In the genomic region with DNA sequence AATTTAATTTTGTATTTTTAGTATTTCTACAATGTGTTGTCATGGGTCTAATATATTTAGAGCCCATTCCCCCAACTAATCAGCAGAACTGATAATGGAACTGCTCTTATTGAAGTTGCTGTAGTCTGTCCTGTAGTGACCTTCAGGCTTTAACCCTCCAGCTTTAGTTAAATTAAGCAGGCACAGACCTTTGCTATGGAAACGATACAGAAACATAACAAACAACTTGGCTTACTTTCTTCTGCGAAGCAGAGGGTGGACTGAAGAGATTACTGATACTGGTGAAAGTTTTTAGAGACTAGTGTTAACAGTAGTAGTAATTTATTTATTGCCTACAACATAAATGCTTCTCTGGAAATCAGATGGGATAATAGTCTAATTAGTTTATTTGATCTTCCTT, we compare ENCODE assay signal across 13 cellular contexts.
A peak's percentile ranks its signal among the peaks of the same experiment; 100 is the strongest.
DNase-seq lines count a peak whose midpoint lies in the region; ATAC-seq and TF ChIP-seq lines count a peak whose summit lies in the region.
"Had no signal": no experiment of that assay in that cellular context is flagged by ENCODE, and none has a peak within 500 bp of the region (broad histone marks: within the 10 kb centered on the region; RNA-seq: fewer than 3 reads in every experiment).

No MANE protein-coding gene starts in this region.

- H3K27me3 ChIP-seq in CD4-positive, alpha-beta memory T cell (ENCODE audit: insufficient read depth, low read length) = no peaks in the 10 kb centered on the region

- intact Hi-C loops in CD4-positive, alpha-beta memory T cell (cut with micrococcal nuclease) = loop anchor here (5.0 kb wide), 1 partner anchor 44 kb away; no protein-coding TSS in a partner anchor

- H3K9me3 ChIP-seq in CD4-positive, alpha-beta memory T cell (ENCODE audit: control insufficient read depth in 1 of 2, low read length in 2 of 2) = no peaks in the 10 kb centered on the region

- H3K4me3 Mint-ChIP-seq in CD4-positive, alpha-beta memory T cell = no peak overlapping the region
- no peak overlapping the region for H3K4me3 Mint-ChIP-seq in naive thymus-derived CD8-positive, alpha-beta T cell
- H3K4me3 Mint-ChIP-seq: activated CD4-positive, alpha-beta T cell treated with anti-CD3 and anti-CD28 coated beads, Interleukin-2, amount 10 ng/mL, durations not matched to agents 24 days and 14 days; neural crest cell had no signal

- peaks cover 10 to 36% of the 10 kb centered on the region in 2 donors for H3K36me3 Mint-ChIP-seq in CD4-positive, alpha-beta memory T cell
- peaks cover 3 to 53% (median 5%) of the 10 kb centered on the region in 3 donors for H3K36me3 Mint-ChIP-seq in naive thymus-derived CD8-positive, alpha-beta T cell

- no peaks in the 10 kb centered on the region for H3K9me3 Mint-ChIP-seq in CD4-positive, alpha-beta memory T cell
- H3K9me3 Mint-ChIP-seq in naive thymus-derived CD8-positive, alpha-beta T cell = no peaks in the 10 kb centered on the region
- H3K9me3 Mint-ChIP-seq: activated CD4-positive, alpha-beta T cell treated with anti-CD3 and anti-CD28 coated beads, Interleukin-2, amount 10 ng/mL, durations not matched to agents 24 days and 14 days; neural crest cell had no signal

- no peak overlapping the region for H3K27ac ChIP-seq in CD4-positive, alpha-beta memory T cell (ENCODE audit: low read depth, low read length)

- H3K27ac Mint-ChIP-seq in CD4-positive, alpha-beta memory T cell = peak overlapping the region in 4 of 7 donors; percentile 2 to 83 (median 52)
- peak overlapping the region in 3 of 10 donors; percentile 15 to 61 (median 43) for H3K27ac Mint-ChIP-seq in naive thymus-derived CD8-positive, alpha-beta T cell
- H3K27ac Mint-ChIP-seq: activated CD4-positive, alpha-beta T cell treated with anti-CD3 and anti-CD28 coated beads, Interleukin-2, amount 10 ng/mL, durations not matched to agents 24 days and 14 days had no signal

- POLR2A ChIA-PET in CD4-positive, alpha-beta memory T cell (lab: Charles Lee; ENCODE audit: partially characterized antibody) = interaction anchor here (0.6 kb wide), 1 partner anchor 1080 kb away, joined by 3 read pairs; no protein-coding TSS in a partner anchor
- POLR2A ChIA-PET in naive thymus-derived CD8-positive, alpha-beta T cell (lab: Charles Lee) = no interaction called here

- DNase-seq in CD4-positive, alpha-beta memory T cell = peak in 2 of 5 donors; percentile 1 to 21
- peak; percentile 13 for DNase-seq in NB4 (ENCODE audit: low read depth)
- DNase-seq in fibroblast of pulmonary artery (ENCODE audit: low read depth) = peak; percentile 72
- DNase-seq in naive thymus-derived CD8-positive, alpha-beta T cell = no peak
- no peak for DNase-seq in hippocampal formation (lab: John Stamatoyannopoulos, UW)
- DNase-seq in NCI-H2107 treated with DMSO at 0.1 percent for 48 hours (lab: John Stamatoyannopoulos, UW; ENCODE audit: unreplicated experiment) = no peak
- DNase-seq in NCI-H345 (lab: John Stamatoyannopoulos, UW) = no peak
- DNase-seq: activated CD4-positive, alpha-beta T cell treated with anti-CD3 and anti-CD28 coated beads, Interleukin-2, amount 10 ng/mL, durations not matched to agents 24 days and 14 days; amniotic stem cell; glutamatergic neuron; NCI-H2081 treated with DMSO at 0.1 percent for 48 hours had no signal

- no peak for TF ChIP-seq CTCF in NB4 (IDR thresholded peaks at IDR 0.05; ENCODE audit: low read depth, low read length)
- no peak for TF ChIP-seq CTCF in fibroblast of pulmonary artery (IDR thresholded peaks at IDR 0.05; ENCODE audit: low read length, missing control alignments)

- H3K4me3 ChIP-seq in CD4-positive, alpha-beta memory T cell (ENCODE audit: low read length in 2 of 2) = no peak overlapping the region
- H3K4me3 ChIP-seq in NB4 (ENCODE audit: low read depth, low read length) (no peak overlapping the region), fibroblast of pulmonary artery (replicated peaks; ENCODE audit: low read depth, low read length) (no peak overlapping the region)

- CTCF ChIA-PET in CD4-positive, alpha-beta memory T cell (lab: Charles Lee; ENCODE audit: partially characterized antibody) = no interaction called here

- H3K4me1 Mint-ChIP-seq in CD4-positive, alpha-beta memory T cell = peaks cover 29 to 49% (median 40%) of the 10 kb centered on the region in 4 donors
- peaks cover 11 to 56% (median 41%) of the 10 kb centered on the region in 4 donors for H3K4me1 Mint-ChIP-seq in naive thymus-derived CD8-positive, alpha-beta T cell

- no peaks in the 10 kb centered on the region for H3K27me3 Mint-ChIP-seq in CD4-positive, alpha-beta memory T cell
- no peaks in the 10 kb centered on the region for H3K27me3 Mint-ChIP-seq in naive thymus-derived CD8-positive, alpha-beta T cell
- H3K27me3 Mint-ChIP-seq: activated CD4-positive, alpha-beta T cell treated with anti-CD3 and anti-CD28 coated beads, Interleukin-2, amount 10 ng/mL, durations not matched to agents 24 days and 14 days had no signal

- no peak for TF ChIP-seq POLR2A in NB4 (IDR thresholded peaks at IDR 0.05; ENCODE audit: extremely low read depth, insufficient read length)

- peaks cover 36% of the 10 kb centered on the region for H3K4me1 ChIP-seq in CD4-positive, alpha-beta memory T cell (ENCODE audit: insufficient read depth, low read length)

- ATAC-seq in naive thymus-derived CD8-positive, alpha-beta T cell = peak; percentile 18 to 20
- no peak for ATAC-seq in HG02938 (IDR thresholded peaks at IDR 0.05; ENCODE audit: unreplicated experiment)

- peaks cover 6% of the 10 kb centered on the region for H3K36me3 ChIP-seq in CD4-positive, alpha-beta memory T cell (ENCODE audit: insufficient read depth, low read length)

Comparison
In these comparisons a context has a peak if more than half of its experiments do, and no peak if none do; other contexts are left out.
1. DNase-seq: peak in NB4 (single experiment) and fibroblast of pulmonary artery (single experiment); none in naive thymus-derived CD8-positive, alpha-beta T cell (0 of 10), hippocampal formation (0 of 2), NCI-H2107 treated with DMSO at 0.1 percent for 48 hours (single experiment) and NCI-H345 (single experiment).